In the genomic region with DNA sequence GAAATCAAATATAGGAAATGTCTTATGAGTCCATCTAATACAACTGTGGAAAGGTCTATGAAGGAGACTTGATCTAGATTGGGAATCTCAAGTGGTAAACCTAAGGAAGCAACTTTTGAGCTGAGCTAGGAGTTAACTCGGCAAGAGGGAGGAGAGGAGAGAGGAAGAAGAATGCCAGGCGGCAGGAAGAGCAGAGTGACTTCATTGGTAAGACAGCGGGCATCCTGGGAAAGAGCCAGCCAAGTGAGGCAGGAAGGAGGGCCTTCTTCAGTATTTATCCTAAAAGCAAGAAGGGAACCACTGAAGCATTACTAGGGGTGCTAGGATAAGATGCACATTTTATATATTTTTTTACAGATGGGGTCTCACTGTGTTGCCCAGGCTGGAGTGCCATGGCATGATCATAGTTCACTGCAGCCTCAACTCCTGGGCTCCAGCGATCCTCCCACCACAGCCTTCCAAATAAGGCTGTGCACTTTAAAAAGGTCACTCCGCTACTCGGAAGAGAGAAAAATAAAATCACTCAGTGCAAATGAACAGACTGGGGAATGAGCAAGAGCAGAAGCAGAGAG, we compare ENCODE assay signal across 8 cellular contexts. TPM values are rescaled to one million over a fixed set of nuclear protein-coding genes. Genes with fewer than 3 reads are reported as not detected.
A peak's percentile ranks its signal among the peaks of the same experiment; 100 is the strongest.
DNase-seq lines count a peak whose midpoint lies in the region; ATAC-seq and TF ChIP-seq lines count a peak whose summit lies in the region.

No MANE protein-coding gene starts in this region.

- H3K79me2 ChIP-seq in MM.1S (ENCODE audit: low read length): peaks cover 63% of the 10 kb centered on the region

- H3K27ac Mint-ChIP-seq in CD8-positive, alpha-beta memory T cell: peak overlapping the region; percentile 67 to 96 (median 88)
- H3K27ac Mint-ChIP-seq in osteocyte (ENCODE audit: unreplicated experiment): peak overlapping the region; percentile 79

- peak overlapping the region; percentile 79 for H3K4me2 ChIP-seq in MM.1S (ENCODE audit: low read depth, low read length)

- no peaks in the 10 kb centered on the region for H4K20me1 ChIP-seq in MM.1S (ENCODE audit: insufficient read depth, low read length)

- H3K9me2 ChIP-seq in MM.1S (replicated peaks; ENCODE audit: insufficient read depth, low read length): no peaks in the 10 kb centered on the region

- H3K9me3 ChIP-seq in CD8-positive, alpha-beta memory T cell (ENCODE audit: low read length): no peaks in the 10 kb centered on the region
- H3K9me3 ChIP-seq in MM.1S (replicated peaks; ENCODE audit: insufficient read depth, low read length) (no peaks in the 10 kb centered on the region), endocrine pancreas (ENCODE audit: control insufficient read depth, low read length) (no peaks in the 10 kb centered on the region)

- no peak for ATAC-seq in HG02973 (IDR thresholded peaks at IDR 0.05; ENCODE audit: unreplicated experiment)

- H3K9me3 Mint-ChIP-seq in CD8-positive, alpha-beta memory T cell: no peaks in the 10 kb centered on the region
- no peaks in the 10 kb centered on the region for H3K9me3 Mint-ChIP-seq in osteocyte (ENCODE audit: unreplicated experiment)

- CTCF ChIA-PET in CD8-positive, alpha-beta memory T cell (lab: Charles Lee): interaction anchor here (4.8 kb wide), 1 partner anchor 34 kb away, joined by 29 read pairs; a partner anchor contains a TSS

- peak overlapping the region; percentile 81 for H3K4me3 ChIP-seq in CD8-positive, alpha-beta memory T cell (ENCODE audit: low read length)
- H3K4me3 ChIP-seq in MM.1S (ENCODE audit: low read length): peak overlapping the region; percentile 92
- H3K4me3 ChIP-seq in endocrine pancreas (ENCODE audit: control insufficient read depth, insufficient read depth, low read length): peak overlapping the region; percentile 92
- H3K4me3 ChIP-seq in H7 (ENCODE audit: insufficient read depth, low read depth, low read length): no peak overlapping the region

- H3K4me1 ChIP-seq in CD8-positive, alpha-beta memory T cell (ENCODE audit: insufficient read depth, low read length): peaks cover 25% of the 10 kb centered on the region
- peaks cover 16% of the 10 kb centered on the region for H3K4me1 ChIP-seq in MM.1S (ENCODE audit: low read length)
- peaks cover 8% of the 10 kb centered on the region for H3K4me1 ChIP-seq in endocrine pancreas (ENCODE audit: control insufficient read depth, insufficient read depth, low read length)

- peak overlapping the region; percentile 94 for H3K27ac ChIP-seq in CD8-positive, alpha-beta memory T cell (ENCODE audit: low read depth, low read length)
- H3K27ac ChIP-seq in MM.1S (ENCODE audit: low read length): no peak overlapping the region

- H3F3A ChIP-seq in MM.1S (ENCODE audit: insufficient read depth, low read length): peaks cover 24% of the 10 kb centered on the region

- TF ChIP-seq CTCF in MM.1S (IDR thresholded peaks at IDR 0.05; ENCODE audit: low read length) (no peak), osteocyte (IDR thresholded peaks at IDR 0.05) (no peak), GM10266 (IDR thresholded peaks at IDR 0.05; ENCODE audit: control insufficient read depth, insufficient read depth, low read depth, missing control alignments) (no peak)

- H2AFZ ChIP-seq in MM.1S (ENCODE audit: low read length): no peak overlapping the region

- no peak for DNase-seq in CD8-positive, alpha-beta memory T cell
- DNase-seq in MM.1S: no peak
- no peak for DNase-seq in osteocyte (ENCODE audit: extremely low spot score, unreplicated experiment)
- DNase-seq in GM10266 (ENCODE audit: extremely low spot score): no peak
- DNase-seq in NCI-H2196 (lab: John Stamatoyannopoulos, UW; ENCODE audit: unreplicated experiment): no peak
- no peak for DNase-seq in H7

- H3K27me3 ChIP-seq in CD8-positive, alpha-beta memory T cell (ENCODE audit: insufficient read depth, low read length, poor library complexity, severe bottlenecking): no peaks in the 10 kb centered on the region
- no peaks in the 10 kb centered on the region for H3K27me3 ChIP-seq in MM.1S (replicated peaks; ENCODE audit: insufficient read depth, low read length)
- no peaks in the 10 kb centered on the region for H3K27me3 ChIP-seq in endocrine pancreas (ENCODE audit: control insufficient read depth, insufficient read depth, low read length)
- H3K27me3 ChIP-seq in H7 (ENCODE audit: control insufficient read depth, insufficient read depth, low read length): peaks cover 6% of the 10 kb centered on the region

- peak overlapping the region; percentile 68; the same call in 1 of the 2 replicates for H3K9ac ChIP-seq in MM.1S (ENCODE audit: low read length)
- peak overlapping the region; percentile 49 for H3K9ac ChIP-seq in endocrine pancreas (ENCODE audit: control insufficient read depth, insufficient read depth, low read length)

- peaks cover 9% of the 10 kb centered on the region for H3K36me3 ChIP-seq in CD8-positive, alpha-beta memory T cell (ENCODE audit: insufficient read depth, low read length)
- H3K36me3 ChIP-seq in MM.1S (replicated peaks; ENCODE audit: insufficient read depth, low read length) (peaks cover 3% of the 10 kb centered on the region; the same call in 1 of the 2 replicates), endocrine pancreas (ENCODE audit: control insufficient read depth, insufficient read depth, low read length) (no peaks in the 10 kb centered on the region), H7 (replicated peaks; ENCODE audit: control insufficient read depth, insufficient read depth, low read length) (peaks cover 3% of the 10 kb centered on the region)

- H3K4me1 Mint-ChIP-seq in CD8-positive, alpha-beta memory T cell: peaks cover 26 to 53% (median 39%) of the 10 kb centered on the region in 3 donors
- peaks cover 33% of the 10 kb centered on the region for H3K4me1 Mint-ChIP-seq in osteocyte (ENCODE audit: unreplicated experiment)

- peaks cover 0 to 37% (median 9%) of the 10 kb centered on the region in 3 donors for H3K36me3 Mint-ChIP-seq in CD8-positive, alpha-beta memory T cell
- peaks cover 7% of the 10 kb centered on the region for H3K36me3 Mint-ChIP-seq in osteocyte (ENCODE audit: unreplicated experiment)

- POLR2A ChIA-PET in CD8-positive, alpha-beta memory T cell (lab: Charles Lee): interaction anchor here (2.1 to 5.3 kb wide), 2 partner anchors 23 to 34 kb away, joined by 34 to 62 read pairs; a partner anchor contains a TSS

- peak overlapping the region; percentile 86 to 93 (median 92) for H3K4me3 Mint-ChIP-seq in CD8-positive, alpha-beta memory T cell
- H3K4me3 Mint-ChIP-seq in osteocyte (ENCODE audit: unreplicated experiment): peak overlapping the region; percentile 80

- H3K27me3 Mint-ChIP-seq in CD8-positive, alpha-beta memory T cell: peaks cover 0 to 3% of the 10 kb centered on the region in 2 donors
- no peaks in the 10 kb centered on the region for H3K27me3 Mint-ChIP-seq in osteocyte (ENCODE audit: unreplicated experiment)

RNA-seq across cellular contexts. Expression of a gene that starts 2.0 kb away (rescaled TPM):
- 10 to 100 TPM; 68.9 to 72.6 TPM for total RNA-seq in CD8-positive, alpha-beta memory T cell
- 101 TPM for polyA plus RNA-seq in CD8-positive, alpha-beta memory T cell
- total RNA-seq in osteocyte: 37.4 and 41.8 TPM in 2 replicates
- total RNA-seq in H7 (2014; rRNA removed; shearing (Covaris generic)): 18.7 and 23.3 TPM in 2 replicates

RNA-seq across cellular contexts. Expression of a gene that starts 22.9 kb away (rescaled TPM):
- 10 to 100 TPM; 29.1 to 31.3 TPM for total RNA-seq in CD8-positive, alpha-beta memory T cell
- 17.0 TPM for polyA plus RNA-seq in CD8-positive, alpha-beta memory T cell
- 47.7 and 48.0 TPM in 2 replicates for total RNA-seq in osteocyte
- 34.5 and 52.3 TPM in 2 replicates for total RNA-seq in H7 (2014; rRNA removed; shearing (Covaris generic))

RNA-seq across cellular contexts. Expression of a gene that starts 33.4 kb away (rescaled TPM):
- total RNA-seq in CD8-positive, alpha-beta memory T cell: 100 to 1,000 TPM; 112 to 118 TPM
- polyA plus RNA-seq in CD8-positive, alpha-beta memory T cell: 31.1 TPM
- 80.7 and 86.6 TPM in 2 replicates for total RNA-seq in osteocyte
- total RNA-seq in H7 (2014; rRNA removed; shearing (Covaris generic)): 44.6 and 57.9 TPM in 2 replicates
